Comparison of ENCODE assay signal across 1 cellular context in genomic region chr10:48598936-48599829, GRCh38.
TF ChIP-seq lines count a peak whose summit lies in the region.

No MANE protein-coding gene starts in this region.

TF ChIP-seq in IMR-90, 13 proteins besides CTCF, POLR2A, EP300 and RAD21:
- TF ChIP-seq CEBPB (IDR thresholded peaks at IDR 0.05; ENCODE audit: low read depth, low read length) (no peak), ELK1 (IDR thresholded peaks at IDR 0.05; ENCODE audit: borderline replicate concordance, low read depth, low read length) (no peak), MXI1 (IDR thresholded peaks at IDR 0.05; ENCODE audit: borderline replicate concordance, low read depth, low read length) (no peak), USF2 (IDR thresholded peaks at IDR 0.05; ENCODE audit: low read depth, low read length) (no peak), BHLHE40 (IDR thresholded peaks at IDR 0.05; ENCODE audit: low read depth, low read length) (no peak), RFX5 (IDR thresholded peaks at IDR 0.05; ENCODE audit: low read depth, low read length) (no peak), MAZ (IDR thresholded peaks at IDR 0.05; ENCODE audit: borderline replicate concordance, low read depth, low read length) (no peak), SMC3 (IDR thresholded peaks at IDR 0.05; ENCODE audit: low read depth, low read length) (no peak), FOS (IDR thresholded peaks at IDR 0.05; ENCODE audit: low read depth, low read length) (no peak), CHD1 (IDR thresholded peaks at IDR 0.05; ENCODE audit: low read depth, low read length) (no peak), NFE2L2 (IDR thresholded peaks at IDR 0.05; ENCODE audit: low read depth, low read length) (no peak), RCOR1 (IDR thresholded peaks at IDR 0.05; ENCODE audit: insufficient replicate concordance, low read length) (no peak), MAFK (IDR thresholded peaks at IDR 0.05; ENCODE audit: low read depth, low read length) (no peak)
